In genomic region chr3:195094211-195094921, GRCh38 we compare ENCODE assay signal across 11 cellular contexts.
DNase-seq lines count a peak whose midpoint lies in the region; ATAC-seq, FAIRE-seq and TF ChIP-seq lines count a peak whose summit lies in the region.
"Had no signal": no experiment of that assay in that cellular context is flagged by ENCODE, and none has a peak within 500 bp of the region (broad histone marks: within the 10 kb centered on the region; RNA-seq: fewer than 3 reads in every experiment).

No MANE protein-coding gene starts in this region.

- peaks cover 12% of the 10 kb centered on the region for H3K36me3 Mint-ChIP-seq in nephron progenitor cell (ENCODE audit: low read depth)

- ATAC-seq in GM18517 (IDR thresholded peaks at IDR 0.05; ENCODE audit: unreplicated experiment) (peak; percentile 81), HG02588 (IDR thresholded peaks at IDR 0.05; ENCODE audit: unreplicated experiment) (peak; percentile 63)

- no peak for TF ChIP-seq CTCF in nephron progenitor cell (IDR thresholded peaks at IDR 0.05)
- TF ChIP-seq CTCF in lower leg skin (IDR thresholded peaks at IDR 0.05): no peak

- H3K9me3 Mint-ChIP-seq in nephron progenitor cell: peaks cover 26% of the 10 kb centered on the region

- no peak overlapping the region for H3K4me3 Mint-ChIP-seq in nephron progenitor cell

- H3K27me3 Mint-ChIP-seq in nephron progenitor cell (ENCODE audit: low read depth, poor library complexity): peaks cover 2% of the 10 kb centered on the region

- DNase-seq in RCC 7860 (ENCODE audit: low spot score) (peak; percentile 7), nephron progenitor cell (no peak), ecto neural progenitor cell (ENCODE audit: low spot score) (no peak), lower leg skin (ENCODE audit: low spot score in 2 of 2) (no peak), ureter (ENCODE audit: low spot score) (no peak)
- DNase-seq in stimulated activated naive CD4-positive, alpha-beta T cell (lab: John Stamatoyannopoulos, UW): no peak
- DNase-seq: GOT3 had no signal

- peak overlapping the region; percentile 80 for H3K27ac Mint-ChIP-seq in nephron progenitor cell

- no peak for TF ChIP-seq POLR2A in lower leg skin (IDR thresholded peaks at IDR 0.05)

- WGBS in lower leg skin, 2 donors: 88 to 91% methylated on average over 32 of the region's 32 CpGs

- FAIRE-seq in RCC 7860 (lab: Jason Lieb, UNC): no peak
- FAIRE-seq: endothelial cell of umbilical vein, TTC549 had no signal

- intact Hi-C loops in lower leg skin (cut with DNase I; ENCODE audit: low total_unique reads): no loop called here

- peaks cover 44% of the 10 kb centered on the region for H3K4me1 Mint-ChIP-seq in nephron progenitor cell

- no peak overlapping the region for H3K4me3 ChIP-seq in lower leg skin (ENCODE audit: low read depth, poor library complexity, severe bottlenecking)
